Comparison of ENCODE assay signal across 1 cellular context in the genomic region with DNA sequence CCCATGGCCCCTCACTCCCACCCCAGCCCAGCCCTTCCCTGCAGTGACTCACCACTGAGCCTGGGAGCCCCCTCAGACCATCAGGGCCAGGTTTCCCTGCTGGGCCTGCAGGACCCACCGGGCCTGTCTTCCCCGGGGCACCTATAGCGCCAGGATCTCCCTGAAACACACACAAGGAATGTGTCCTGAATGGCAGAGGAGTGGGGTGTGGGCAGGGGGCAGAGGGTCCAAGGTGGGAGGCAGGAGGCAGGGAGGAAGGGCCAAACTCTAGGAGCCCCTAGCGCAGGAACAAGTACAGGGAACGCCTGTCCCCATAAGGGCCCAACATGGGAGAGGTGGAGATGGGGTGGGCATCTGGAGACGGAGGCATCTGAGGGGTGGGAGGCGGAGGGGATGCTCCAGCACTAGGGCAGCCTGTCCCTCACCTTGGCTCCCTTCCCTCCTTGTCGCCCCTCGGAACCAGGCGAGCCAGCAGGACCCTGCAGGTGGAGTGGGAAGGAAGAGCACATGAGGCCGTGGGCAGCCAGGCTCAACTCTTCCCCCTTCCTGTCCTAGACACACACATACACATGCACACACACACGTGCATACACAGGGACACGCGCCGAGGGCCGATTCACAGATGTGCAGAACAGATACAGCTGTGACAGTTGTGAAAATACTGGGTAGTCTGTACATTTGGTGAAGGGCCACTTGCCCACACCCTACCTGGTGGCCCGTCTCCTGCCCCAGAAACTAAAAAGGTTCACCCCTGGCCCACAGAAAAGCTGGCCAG.
TF ChIP-seq lines count a peak whose summit lies in the region.

No MANE protein-coding gene starts in this region.

TF ChIP-seq in H1, 55 proteins besides CTCF, POLR2A, EP300 and RAD21:
- TF ChIP-seq TEAD4 (IDR thresholded peaks at IDR 0.05; ENCODE audit: low read depth, low read length) (no peak), TCF12 (IDR thresholded peaks at IDR 0.05; ENCODE audit: low read depth, low read length) (no peak)
- TF ChIP-seq, protein P1, sequence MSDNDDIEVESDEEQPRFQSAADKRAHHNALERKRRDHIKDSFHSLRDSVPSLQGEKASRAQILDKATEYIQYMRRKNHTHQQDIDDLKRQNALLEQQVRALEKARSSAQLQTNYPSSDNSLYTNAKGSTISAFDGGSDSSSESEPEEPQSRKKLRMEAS (IDR thresholded peaks at IDR 0.05) = no peak
- TF ChIP-seq, protein P2, sequence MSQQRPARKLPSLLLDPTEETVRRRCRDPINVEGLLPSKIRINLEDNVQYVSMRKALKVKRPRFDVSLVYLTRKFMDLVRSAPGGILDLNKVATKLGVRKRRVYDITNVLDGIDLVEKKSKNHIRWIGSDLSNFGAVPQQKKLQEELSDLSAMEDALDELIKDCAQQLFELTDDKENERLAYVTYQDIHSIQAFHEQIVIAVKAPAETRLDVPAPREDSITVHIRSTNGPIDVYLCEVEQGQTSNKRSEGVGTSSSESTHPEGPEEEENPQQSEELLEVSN (IDR thresholded peaks at IDR 0.05) = no peak
- TF ChIP-seq, protein P3, sequence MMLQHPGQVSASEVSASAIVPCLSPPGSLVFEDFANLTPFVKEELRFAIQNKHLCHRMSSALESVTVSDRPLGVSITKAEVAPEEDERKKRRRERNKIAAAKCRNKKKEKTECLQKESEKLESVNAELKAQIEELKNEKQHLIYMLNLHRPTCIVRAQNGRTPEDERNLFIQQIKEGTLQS (IDR thresholded peaks at IDR 0.05; ENCODE audit: insufficient read depth, low read depth, low read length) = no peak
